In the genomic region with DNA sequence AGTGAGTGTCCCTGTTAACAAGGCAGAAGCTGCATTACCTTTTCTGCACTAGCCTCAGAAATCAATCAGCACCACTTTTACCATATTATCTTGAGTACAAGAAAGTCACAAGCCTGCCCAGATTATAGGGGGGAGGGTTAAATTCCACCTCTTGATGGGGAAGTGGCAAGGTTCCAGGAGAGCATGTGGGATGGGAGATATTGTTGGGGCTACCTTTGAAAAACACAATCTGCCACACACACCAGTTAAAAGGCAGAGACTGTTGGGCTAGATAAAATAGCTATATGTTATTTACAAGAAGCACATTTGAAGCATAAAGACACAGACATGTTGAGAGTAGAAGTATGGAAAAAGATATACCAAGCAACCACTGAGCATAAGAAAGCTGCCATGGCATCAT, we compare ENCODE assay signal across 1 cellular context.
A peak's percentile ranks its signal among the peaks of the same experiment; 100 is the strongest.
TF ChIP-seq lines count a peak whose summit lies in the region.

No MANE protein-coding gene starts in this region.

TF ChIP-seq in K562, 482 proteins besides CTCF, POLR2A, EP300 and RAD21 (continued from another document and continues in another):
- no peak for TF ChIP-seq RBM34 (IDR thresholded peaks at IDR 0.05; ENCODE audit: borderline replicate concordance, insufficient read depth, low read length)
- TF ChIP-seq, protein P1, sequence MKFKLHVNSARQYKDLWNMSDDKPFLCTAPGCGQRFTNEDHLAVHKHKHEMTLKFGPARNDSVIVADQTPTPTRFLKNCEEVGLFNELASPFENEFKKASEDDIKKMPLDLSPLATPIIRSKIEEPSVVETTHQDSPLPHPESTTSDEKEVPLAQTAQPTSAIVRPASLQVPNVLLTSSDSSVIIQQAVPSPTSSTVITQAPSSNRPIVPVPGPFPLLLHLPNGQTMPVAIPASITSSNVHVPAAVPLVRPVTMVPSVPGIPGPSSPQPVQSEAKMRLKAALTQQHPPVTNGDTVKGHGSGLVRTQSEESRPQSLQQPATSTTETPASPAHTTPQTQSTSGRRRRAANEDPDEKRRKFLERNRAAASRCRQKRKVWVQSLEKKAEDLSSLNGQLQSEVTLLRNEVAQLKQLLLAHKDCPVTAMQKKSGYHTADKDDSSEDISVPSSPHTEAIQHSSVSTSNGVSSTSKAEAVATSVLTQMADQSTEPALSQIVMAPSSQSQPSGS (CRISPR knock-in tag; IDR thresholded peaks at IDR 0.05): no peak
- no peak for TF ChIP-seq ZNF324 (CRISPR knock-in tag; IDR thresholded peaks at IDR 0.05)
- no peak for TF ChIP-seq ZSCAN29 (IDR thresholded peaks at IDR 0.05)
- no peak for TF ChIP-seq ZNF184 (CRISPR knock-in tag; IDR thresholded peaks at IDR 0.05)
- TF ChIP-seq, protein P2, sequence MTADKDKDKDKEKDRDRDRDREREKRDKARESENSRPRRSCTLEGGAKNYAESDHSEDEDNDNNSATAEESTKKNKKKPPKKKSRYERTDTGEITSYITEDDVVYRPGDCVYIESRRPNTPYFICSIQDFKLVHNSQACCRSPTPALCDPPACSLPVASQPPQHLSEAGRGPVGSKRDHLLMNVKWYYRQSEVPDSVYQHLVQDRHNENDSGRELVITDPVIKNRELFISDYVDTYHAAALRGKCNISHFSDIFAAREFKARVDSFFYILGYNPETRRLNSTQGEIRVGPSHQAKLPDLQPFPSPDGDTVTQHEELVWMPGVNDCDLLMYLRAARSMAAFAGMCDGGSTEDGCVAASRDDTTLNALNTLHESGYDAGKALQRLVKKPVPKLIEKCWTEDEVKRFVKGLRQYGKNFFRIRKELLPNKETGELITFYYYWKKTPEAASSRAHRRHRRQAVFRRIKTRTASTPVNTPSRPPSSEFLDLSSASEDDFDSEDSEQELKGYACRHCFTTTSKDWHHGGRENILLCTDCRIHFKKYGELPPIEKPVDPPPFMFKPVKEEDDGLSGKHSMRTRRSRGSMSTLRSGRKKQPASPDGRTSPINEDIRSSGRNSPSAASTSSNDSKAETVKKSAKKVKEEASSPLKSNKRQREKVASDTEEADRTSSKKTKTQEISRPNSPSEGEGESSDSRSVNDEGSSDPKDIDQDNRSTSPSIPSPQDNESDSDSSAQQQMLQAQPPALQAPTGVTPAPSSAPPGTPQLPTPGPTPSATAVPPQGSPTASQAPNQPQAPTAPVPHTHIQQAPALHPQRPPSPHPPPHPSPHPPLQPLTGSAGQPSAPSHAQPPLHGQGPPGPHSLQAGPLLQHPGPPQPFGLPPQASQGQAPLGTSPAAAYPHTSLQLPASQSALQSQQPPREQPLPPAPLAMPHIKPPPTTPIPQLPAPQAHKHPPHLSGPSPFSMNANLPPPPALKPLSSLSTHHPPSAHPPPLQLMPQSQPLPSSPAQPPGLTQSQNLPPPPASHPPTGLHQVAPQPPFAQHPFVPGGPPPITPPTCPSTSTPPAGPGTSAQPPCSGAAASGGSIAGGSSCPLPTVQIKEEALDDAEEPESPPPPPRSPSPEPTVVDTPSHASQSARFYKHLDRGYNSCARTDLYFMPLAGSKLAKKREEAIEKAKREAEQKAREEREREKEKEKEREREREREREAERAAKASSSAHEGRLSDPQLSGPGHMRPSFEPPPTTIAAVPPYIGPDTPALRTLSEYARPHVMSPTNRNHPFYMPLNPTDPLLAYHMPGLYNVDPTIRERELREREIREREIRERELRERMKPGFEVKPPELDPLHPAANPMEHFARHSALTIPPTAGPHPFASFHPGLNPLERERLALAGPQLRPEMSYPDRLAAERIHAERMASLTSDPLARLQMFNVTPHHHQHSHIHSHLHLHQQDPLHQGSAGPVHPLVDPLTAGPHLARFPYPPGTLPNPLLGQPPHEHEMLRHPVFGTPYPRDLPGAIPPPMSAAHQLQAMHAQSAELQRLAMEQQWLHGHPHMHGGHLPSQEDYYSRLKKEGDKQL (CRISPR knock-in tag; IDR thresholded peaks at IDR 0.05; ENCODE audit: borderline replicate concordance): no peak
- peak; percentile 95 for TF ChIP-seq SMARCE1 (IDR thresholded peaks at IDR 0.05)
- TF ChIP-seq, protein P3, sequence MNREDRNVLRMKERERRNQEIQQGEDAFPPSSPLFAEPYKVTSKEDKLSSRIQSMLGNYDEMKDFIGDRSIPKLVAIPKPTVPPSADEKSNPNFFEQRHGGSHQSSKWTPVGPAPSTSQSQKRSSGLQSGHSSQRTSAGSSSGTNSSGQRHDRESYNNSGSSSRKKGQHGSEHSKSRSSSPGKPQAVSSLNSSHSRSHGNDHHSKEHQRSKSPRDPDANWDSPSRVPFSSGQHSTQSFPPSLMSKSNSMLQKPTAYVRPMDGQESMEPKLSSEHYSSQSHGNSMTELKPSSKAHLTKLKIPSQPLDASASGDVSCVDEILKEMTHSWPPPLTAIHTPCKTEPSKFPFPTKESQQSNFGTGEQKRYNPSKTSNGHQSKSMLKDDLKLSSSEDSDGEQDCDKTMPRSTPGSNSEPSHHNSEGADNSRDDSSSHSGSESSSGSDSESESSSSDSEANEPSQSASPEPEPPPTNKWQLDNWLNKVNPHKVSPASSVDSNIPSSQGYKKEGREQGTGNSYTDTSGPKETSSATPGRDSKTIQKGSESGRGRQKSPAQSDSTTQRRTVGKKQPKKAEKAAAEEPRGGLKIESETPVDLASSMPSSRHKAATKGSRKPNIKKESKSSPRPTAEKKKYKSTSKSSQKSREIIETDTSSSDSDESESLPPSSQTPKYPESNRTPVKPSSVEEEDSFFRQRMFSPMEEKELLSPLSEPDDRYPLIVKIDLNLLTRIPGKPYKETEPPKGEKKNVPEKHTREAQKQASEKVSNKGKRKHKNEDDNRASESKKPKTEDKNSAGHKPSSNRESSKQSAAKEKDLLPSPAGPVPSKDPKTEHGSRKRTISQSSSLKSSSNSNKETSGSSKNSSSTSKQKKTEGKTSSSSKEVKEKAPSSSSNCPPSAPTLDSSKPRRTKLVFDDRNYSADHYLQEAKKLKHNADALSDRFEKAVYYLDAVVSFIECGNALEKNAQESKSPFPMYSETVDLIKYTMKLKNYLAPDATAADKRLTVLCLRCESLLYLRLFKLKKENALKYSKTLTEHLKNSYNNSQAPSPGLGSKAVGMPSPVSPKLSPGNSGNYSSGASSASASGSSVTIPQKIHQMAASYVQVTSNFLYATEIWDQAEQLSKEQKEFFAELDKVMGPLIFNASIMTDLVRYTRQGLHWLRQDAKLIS (CRISPR knock-in tag; IDR thresholded peaks at IDR 0.05): no peak
- TF ChIP-seq ETV6 (IDR thresholded peaks at IDR 0.05; ENCODE audit: borderline replicate concordance in 1 of 2, low read depth in 2 of 2, low read length in 1 of 2): peak in 1 of 2 experiments; percentile 86; a peak in 1 of 4 replicates
- no peak for TF ChIP-seq ETV6 (CRISPR knock-in tag; IDR thresholded peaks at IDR 0.05; ENCODE audit: borderline replicate concordance)
- TF ChIP-seq PHF21A (IDR thresholded peaks at IDR 0.05; ENCODE audit: borderline replicate concordance, low read depth): peak; percentile 61; the same call in 1 of the 2 replicates
- TF ChIP-seq ZNF444 (CRISPR knock-in tag; IDR thresholded peaks at IDR 0.05): peak; percentile 90
- no peak for TF ChIP-seq SIRT6 (IDR thresholded peaks at IDR 0.05; ENCODE audit: low read depth, low read length)
- TF ChIP-seq ZNF696 (CRISPR knock-in tag; conservative IDR thresholded peaks at IDR 0.05): no peak
- TF ChIP-seq NCOA6 (IDR thresholded peaks at IDR 0.05): no peak
- TF ChIP-seq SPI1 (IDR thresholded peaks at IDR 0.05; ENCODE audit: borderline replicate concordance, low read depth, low read length): peak; percentile 69; the same call in 1 of the 2 replicates
- no peak for TF ChIP-seq NFYB (IDR thresholded peaks at IDR 0.05; ENCODE audit: extremely low read depth, insufficient read length)
- TF ChIP-seq, protein P4, sequence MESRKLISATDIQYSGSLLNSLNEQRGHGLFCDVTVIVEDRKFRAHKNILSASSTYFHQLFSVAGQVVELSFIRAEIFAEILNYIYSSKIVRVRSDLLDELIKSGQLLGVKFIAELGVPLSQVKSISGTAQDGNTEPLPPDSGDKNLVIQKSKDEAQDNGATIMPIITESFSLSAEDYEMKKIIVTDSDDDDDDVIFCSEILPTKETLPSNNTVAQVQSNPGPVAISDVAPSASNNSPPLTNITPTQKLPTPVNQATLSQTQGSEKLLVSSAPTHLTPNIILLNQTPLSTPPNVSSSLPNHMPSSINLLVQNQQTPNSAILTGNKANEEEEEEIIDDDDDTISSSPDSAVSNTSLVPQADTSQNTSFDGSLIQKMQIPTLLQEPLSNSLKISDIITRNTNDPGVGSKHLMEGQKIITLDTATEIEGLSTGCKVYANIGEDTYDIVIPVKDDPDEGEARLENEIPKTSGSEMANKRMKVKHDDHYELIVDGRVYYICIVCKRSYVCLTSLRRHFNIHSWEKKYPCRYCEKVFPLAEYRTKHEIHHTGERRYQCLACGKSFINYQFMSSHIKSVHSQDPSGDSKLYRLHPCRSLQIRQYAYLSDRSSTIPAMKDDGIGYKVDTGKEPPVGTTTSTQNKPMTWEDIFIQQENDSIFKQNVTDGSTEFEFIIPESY (CRISPR knock-in tag; IDR thresholded peaks at IDR 0.05): peak; percentile 30; the same call in 1 of the 2 replicates
- TF ChIP-seq BDP1 (IDR thresholded peaks at IDR 0.05; ENCODE audit: insufficient read depth, insufficient read length): no peak
- peak; percentile 97 to 98 for TF ChIP-seq ARNT (IDR thresholded peaks at IDR 0.05)
- TF ChIP-seq CREB1 (IDR thresholded peaks at IDR 0.05): peak; percentile 71; the same call in 1 of the 2 replicates
- no peak for TF ChIP-seq CREB1 (CRISPR knock-in tag; IDR thresholded peaks at IDR 0.05)
- TF ChIP-seq ZNF12 (CRISPR knock-in tag; IDR thresholded peaks at IDR 0.05): no peak
- no peak for TF ChIP-seq CEBPB (tag; IDR thresholded peaks at IDR 0.05)
- TF ChIP-seq, protein P5, sequence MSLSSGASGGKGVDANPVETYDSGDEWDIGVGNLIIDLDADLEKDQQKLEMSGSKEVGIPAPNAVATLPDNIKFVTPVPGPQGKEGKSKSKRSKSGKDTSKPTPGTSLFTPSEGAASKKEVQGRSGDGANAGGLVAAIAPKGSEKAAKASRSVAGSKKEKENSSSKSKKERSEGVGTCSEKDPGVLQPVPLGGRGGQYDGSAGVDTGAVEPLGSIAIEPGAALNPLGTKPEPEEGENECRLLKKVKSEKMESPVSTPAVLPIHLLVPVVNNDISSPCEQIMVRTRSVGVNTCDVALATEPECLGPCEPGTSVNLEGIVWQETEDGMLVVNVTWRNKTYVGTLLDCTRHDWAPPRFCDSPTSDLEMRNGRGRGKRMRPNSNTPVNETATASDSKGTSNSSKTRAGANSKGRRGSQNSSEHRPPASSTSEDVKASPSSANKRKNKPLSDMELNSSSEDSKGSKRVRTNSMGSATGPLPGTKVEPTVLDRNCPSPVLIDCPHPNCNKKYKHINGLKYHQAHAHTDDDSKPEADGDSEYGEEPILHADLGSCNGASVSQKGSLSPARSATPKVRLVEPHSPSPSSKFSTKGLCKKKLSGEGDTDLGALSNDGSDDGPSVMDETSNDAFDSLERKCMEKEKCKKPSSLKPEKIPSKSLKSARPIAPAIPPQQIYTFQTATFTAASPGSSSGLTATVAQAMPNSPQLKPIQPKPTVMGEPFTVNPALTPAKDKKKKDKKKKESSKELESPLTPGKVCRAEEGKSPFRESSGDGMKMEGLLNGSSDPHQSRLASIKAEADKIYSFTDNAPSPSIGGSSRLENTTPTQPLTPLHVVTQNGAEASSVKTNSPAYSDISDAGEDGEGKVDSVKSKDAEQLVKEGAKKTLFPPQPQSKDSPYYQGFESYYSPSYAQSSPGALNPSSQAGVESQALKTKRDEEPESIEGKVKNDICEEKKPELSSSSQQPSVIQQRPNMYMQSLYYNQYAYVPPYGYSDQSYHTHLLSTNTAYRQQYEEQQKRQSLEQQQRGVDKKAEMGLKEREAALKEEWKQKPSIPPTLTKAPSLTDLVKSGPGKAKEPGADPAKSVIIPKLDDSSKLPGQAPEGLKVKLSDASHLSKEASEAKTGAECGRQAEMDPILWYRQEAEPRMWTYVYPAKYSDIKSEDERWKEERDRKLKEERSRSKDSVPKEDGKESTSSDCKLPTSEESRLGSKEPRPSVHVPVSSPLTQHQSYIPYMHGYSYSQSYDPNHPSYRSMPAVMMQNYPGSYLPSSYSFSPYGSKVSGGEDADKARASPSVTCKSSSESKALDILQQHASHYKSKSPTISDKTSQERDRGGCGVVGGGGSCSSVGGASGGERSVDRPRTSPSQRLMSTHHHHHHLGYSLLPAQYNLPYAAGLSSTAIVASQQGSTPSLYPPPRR (CRISPR knock-in tag; IDR thresholded peaks at IDR 0.05; ENCODE audit: borderline replicate concordance): no peak
- TF ChIP-seq, protein P6, sequence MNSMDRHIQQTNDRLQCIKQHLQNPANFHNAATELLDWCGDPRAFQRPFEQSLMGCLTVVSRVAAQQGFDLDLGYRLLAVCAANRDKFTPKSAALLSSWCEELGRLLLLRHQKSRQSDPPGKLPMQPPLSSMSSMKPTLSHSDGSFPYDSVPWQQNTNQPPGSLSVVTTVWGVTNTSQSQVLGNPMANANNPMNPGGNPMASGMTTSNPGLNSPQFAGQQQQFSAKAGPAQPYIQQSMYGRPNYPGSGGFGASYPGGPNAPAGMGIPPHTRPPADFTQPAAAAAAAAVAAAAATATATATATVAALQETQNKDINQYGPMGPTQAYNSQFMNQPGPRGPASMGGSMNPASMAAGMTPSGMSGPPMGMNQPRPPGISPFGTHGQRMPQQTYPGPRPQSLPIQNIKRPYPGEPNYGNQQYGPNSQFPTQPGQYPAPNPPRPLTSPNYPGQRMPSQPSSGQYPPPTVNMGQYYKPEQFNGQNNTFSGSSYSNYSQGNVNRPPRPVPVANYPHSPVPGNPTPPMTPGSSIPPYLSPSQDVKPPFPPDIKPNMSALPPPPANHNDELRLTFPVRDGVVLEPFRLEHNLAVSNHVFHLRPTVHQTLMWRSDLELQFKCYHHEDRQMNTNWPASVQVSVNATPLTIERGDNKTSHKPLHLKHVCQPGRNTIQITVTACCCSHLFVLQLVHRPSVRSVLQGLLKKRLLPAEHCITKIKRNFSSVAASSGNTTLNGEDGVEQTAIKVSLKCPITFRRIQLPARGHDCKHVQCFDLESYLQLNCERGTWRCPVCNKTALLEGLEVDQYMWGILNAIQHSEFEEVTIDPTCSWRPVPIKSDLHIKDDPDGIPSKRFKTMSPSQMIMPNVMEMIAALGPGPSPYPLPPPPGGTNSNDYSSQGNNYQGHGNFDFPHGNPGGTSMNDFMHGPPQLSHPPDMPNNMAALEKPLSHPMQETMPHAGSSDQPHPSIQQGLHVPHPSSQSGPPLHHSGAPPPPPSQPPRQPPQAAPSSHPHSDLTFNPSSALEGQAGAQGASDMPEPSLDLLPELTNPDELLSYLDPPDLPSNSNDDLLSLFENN (IDR thresholded peaks at IDR 0.05; ENCODE audit: low read depth in 2 of 2, low read length in 2 of 2): peak in 1 of 2 experiments; percentile 99; a peak in 2 of 4 replicates
- TF ChIP-seq, protein P7, sequence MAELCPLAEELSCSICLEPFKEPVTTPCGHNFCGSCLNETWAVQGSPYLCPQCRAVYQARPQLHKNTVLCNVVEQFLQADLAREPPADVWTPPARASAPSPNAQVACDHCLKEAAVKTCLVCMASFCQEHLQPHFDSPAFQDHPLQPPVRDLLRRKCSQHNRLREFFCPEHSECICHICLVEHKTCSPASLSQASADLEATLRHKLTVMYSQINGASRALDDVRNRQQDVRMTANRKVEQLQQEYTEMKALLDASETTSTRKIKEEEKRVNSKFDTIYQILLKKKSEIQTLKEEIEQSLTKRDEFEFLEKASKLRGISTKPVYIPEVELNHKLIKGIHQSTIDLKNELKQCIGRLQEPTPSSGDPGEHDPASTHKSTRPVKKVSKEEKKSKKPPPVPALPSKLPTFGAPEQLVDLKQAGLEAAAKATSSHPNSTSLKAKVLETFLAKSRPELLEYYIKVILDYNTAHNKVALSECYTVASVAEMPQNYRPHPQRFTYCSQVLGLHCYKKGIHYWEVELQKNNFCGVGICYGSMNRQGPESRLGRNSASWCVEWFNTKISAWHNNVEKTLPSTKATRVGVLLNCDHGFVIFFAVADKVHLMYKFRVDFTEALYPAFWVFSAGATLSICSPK (IDR thresholded peaks at IDR 0.05; ENCODE audit: borderline replicate concordance): no peak
